Comparison of ENCODE assay signal across 27 cellular contexts in the genomic region with DNA sequence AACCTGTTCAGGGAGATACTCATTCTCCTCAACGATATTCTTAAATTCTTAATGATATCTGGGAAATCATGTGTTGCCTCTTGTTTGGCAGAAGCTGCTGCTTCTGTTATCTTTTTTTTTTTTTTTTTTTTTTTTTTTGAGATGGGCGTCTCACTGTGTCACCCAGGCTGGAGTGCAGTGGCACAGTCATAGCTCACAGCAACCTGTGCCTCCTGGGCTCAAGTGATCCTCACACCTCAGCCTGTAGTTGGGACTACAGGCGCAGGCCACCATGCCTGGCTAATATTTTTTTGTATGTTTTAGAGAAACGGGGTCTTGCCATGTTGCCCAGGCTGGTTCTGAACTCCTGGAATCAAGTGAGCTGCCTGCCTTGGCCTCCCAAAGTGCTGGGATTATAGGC. TPM values are rescaled to one million over a fixed set of nuclear protein-coding genes. Genes with fewer than 3 reads are reported as not detected.
DNase-seq lines count a peak whose midpoint lies in the region; ATAC-seq and TF ChIP-seq lines count a peak whose summit lies in the region.
"Had no signal": no experiment of that assay in that cellular context is flagged by ENCODE, and none has a peak within 500 bp of the region (broad histone marks: within the 10 kb centered on the region; RNA-seq: fewer than 3 reads in every experiment).

No MANE protein-coding gene starts in this region.

- H3K4me3 ChIP-seq in SK-N-SH (ENCODE audit: low read depth in 2 of 2, low read length in 1 of 2), result no peak overlapping the region; a peak in 1 of 4 replicates
- H3K4me3 ChIP-seq in psoas muscle, result no peak overlapping the region
- H3K4me3 ChIP-seq in BE2C (ENCODE audit: low read depth, low read length), result no peak overlapping the region
- no peak overlapping the region for H3K4me3 ChIP-seq in foreskin fibroblast (ENCODE audit: low read depth in 1 of 2, low read length in 2 of 2)
- H3K4me3 ChIP-seq: body of pancreas, Peyer's patch, prostate gland, SJCRH30, upper lobe of right lung had no signal

- peaks cover 21% of the 10 kb centered on the region for H3F3A ChIP-seq in SK-N-SH (replicated peaks; ENCODE audit: insufficient read depth)

- H3K4me3 Mint-ChIP-seq in activated CD4-positive, alpha-beta T cell treated with anti-CD3 and anti-CD28 coated beads for 36 hours, result no peak overlapping the region
- H3K4me3 Mint-ChIP-seq: activated naive CD8-positive, alpha-beta T cell treated with anti-CD3 and anti-CD28 coated beads, Interleukin-2, amount 50 U/mL, for 24 hours; nephron; T-helper 1 cell treated with Interleukin-12 subunit alpha and Interleukin-12 subunit beta and Interleukin-4 antibody, amounts not matched to agents 30 μg/mL and 1 μg/mL, for 36 hours had no signal

- H3K9ac ChIP-seq in SK-N-SH, result no peak overlapping the region

- TF ChIP-seq RAD21 in SK-N-SH (IDR thresholded peaks at IDR 0.05; ENCODE audit: low read length), result no peak

- H3K4me2 ChIP-seq in SK-N-SH, result peak overlapping the region; percentile 37; the same call in 1 of the 2 replicates

- TF ChIP-seq CTCF in SK-N-SH (IDR thresholded peaks at IDR 0.05) (no peak), foreskin keratinocyte (conservative IDR thresholded peaks at IDR 0.05) (no peak), psoas muscle (IDR thresholded peaks at IDR 0.05) (no peak), BE2C (IDR thresholded peaks at IDR 0.05; ENCODE audit: low read depth, low read length) (no peak), foreskin fibroblast (IDR thresholded peaks at IDR 0.05; ENCODE audit: low read depth, low read length) (no peak)

- H3K9me3 ChIP-seq in SK-N-SH (no peaks in the 10 kb centered on the region), psoas muscle (no peaks in the 10 kb centered on the region), BE2C (no peaks in the 10 kb centered on the region)
- H3K9me3 ChIP-seq: body of pancreas, Peyer's patch, prostate gland, SJCRH30, upper lobe of right lung had no signal

- ATAC-seq in activated CD4-positive, alpha-beta T cell treated with anti-CD3 and anti-CD28 coated beads for 36 hours, result peak; percentile 62
- ATAC-seq in foreskin keratinocyte, result peak; percentile 32
- peak in 3 of 4 donors; percentile 44 to 67 (median 45) for ATAC-seq in psoas muscle
- ATAC-seq: activated naive CD8-positive, alpha-beta T cell treated with anti-CD3 and anti-CD28 coated beads, Interleukin-2, amount 50 U/mL, for 24 hours; upper lobe of right lung had no signal

- peaks cover 100% of the 10 kb centered on the region for H3K79me2 ChIP-seq in SK-N-SH (ENCODE audit: insufficient read depth)

- H3K36me3 ChIP-seq in SK-N-SH (replicated peaks in 1 of 2; ENCODE audit: control insufficient read depth in 1 of 2, insufficient read depth in 2 of 2, low read length in 1 of 2), result peaks cover 0 to 3% of the 10 kb centered on the region in 2 experiments
- no peaks in the 10 kb centered on the region for H3K36me3 ChIP-seq in psoas muscle (ENCODE audit: insufficient read depth in 1 of 2, low read depth in 1 of 2)
- peaks cover 9% of the 10 kb centered on the region; the same call in 1 of the 2 replicates for H3K36me3 ChIP-seq in BE2C
- H3K36me3 ChIP-seq: Peyer's patch, prostate gland, upper lobe of right lung had no signal

- intact Hi-C loops in activated CD4-positive, alpha-beta T cell treated with anti-CD3 and anti-CD28 coated beads for 36 hours (cut with DNase I, micrococcal nuclease), result no loop called here
- intact Hi-C loops in psoas muscle (cut with DNase I), result loop anchor here in 1 of 2 donors (5.0 kb wide), 1 partner anchor 35 kb away; the partner anchor contains the start of gene SCAF8

- DNase-seq in activated CD4-positive, alpha-beta T cell treated with anti-CD3 and anti-CD28 coated beads for 36 hours, result peak; percentile 25
- DNase-seq in activated CD4-positive, alpha-beta T cell treated with anti-CD3 and anti-CD28 coated beads, Interleukin-2, amount 50 U/mL, for 4 hours, result no peak
- no peak for DNase-seq in SK-N-SH
- DNase-seq in foreskin keratinocyte, result no peak
- DNase-seq in psoas muscle, result no peak
- no peak for DNase-seq in BE2C
- no peak for DNase-seq in T-helper 9 cell
- DNase-seq in foreskin fibroblast, result no peak
- DNase-seq: activated CD4-positive, alpha-beta T cell treated with anti-CD3 and anti-CD28 coated beads, Interleukin-2, amount 50 U/mL, for 1 hour; activated CD8-positive, alpha-beta memory T cell treated with anti-CD3 and anti-CD28 coated beads, Interleukin-2, amount 50 U/mL, for 48 hours; activated effector memory CD4-positive, alpha-beta T cell treated with anti-CD3 and anti-CD28 coated beads, Interleukin-2, amount 50 U/mL, for 16 hours; activated naive CD8-positive, alpha-beta T cell treated with anti-CD3 and anti-CD28 coated beads, Interleukin-2, amount 50 U/mL, for 24 hours; AML-193; effector CD4-positive, alpha-beta T cell; GDM1; KBM-7; left cardiac atrium; NCI-H1436 treated with DMSO at 0.1 percent for 48 hours; NCI-H524 treated with DMSO at 0.1 percent for 48 hours; Peyer's patch; SJCRH30; upper lobe of right lung had no signal

- no peaks in the 10 kb centered on the region for H3K9me2 ChIP-seq in SK-N-SH

- H3K27ac ChIP-seq in SK-N-SH (ENCODE audit: low read depth in 2 of 2, low read length in 1 of 2) (peak overlapping the region; percentile 71 to 91; a peak in 3 of 4 replicates), foreskin keratinocyte (no peak overlapping the region), psoas muscle (peak overlapping the region; percentile 36)
- H3K27ac ChIP-seq: body of pancreas, Peyer's patch, prostate gland, SJCRH30, upper lobe of right lung, VCaP had no signal

- H3K4me1 ChIP-seq in SK-N-SH (ENCODE audit: control insufficient read depth in 1 of 2, insufficient read depth in 2 of 2, low read depth in 1 of 2, low read length in 1 of 2) (peaks cover 15 to 18% of the 10 kb centered on the region in 2 experiments), foreskin keratinocyte (peaks cover 6% of the 10 kb centered on the region), psoas muscle (peaks cover 59% of the 10 kb centered on the region), BE2C (peaks cover 8% of the 10 kb centered on the region)
- H3K4me1 ChIP-seq: SJCRH30 had no signal

- CTCF ChIA-PET in activated CD4-positive, alpha-beta T cell treated with anti-CD3 and anti-CD28 coated beads for 36 hours (lab: Charles Lee), result interaction anchor here (0.9 to 1.0 kb wide), 3 partner anchors 14 to 92 kb away, joined by 3 to 4 read pairs (median 3); no protein-coding TSS in a partner anchor
- CTCF ChIA-PET in SK-N-SH (lab: Yijun Ruan, JAX), result interaction anchor here (1.4 kb wide), 1 partner anchor 93 kb away, joined by 3 read pairs; no protein-coding TSS in a partner anchor

- H3K27me3 ChIP-seq in SK-N-SH (ENCODE audit: insufficient read depth), result no peaks in the 10 kb centered on the region
- H3K27me3 ChIP-seq in foreskin keratinocyte, result no peaks in the 10 kb centered on the region
- H3K27me3 ChIP-seq in psoas muscle (ENCODE audit: insufficient read depth in 3 of 3, low read length in 2 of 3), result no peaks in the 10 kb centered on the region
- no peaks in the 10 kb centered on the region for H3K27me3 ChIP-seq in BE2C
- H3K27me3 ChIP-seq: body of pancreas, Peyer's patch, SJCRH30, upper lobe of right lung had no signal

- no peak overlapping the region for H3K27ac Mint-ChIP-seq in activated CD4-positive, alpha-beta T cell treated with anti-CD3 and anti-CD28 coated beads for 36 hours
- H3K27ac Mint-ChIP-seq: activated naive CD8-positive, alpha-beta T cell treated with anti-CD3 and anti-CD28 coated beads, Interleukin-2, amount 50 U/mL, for 24 hours; T-helper 1 cell treated with Interleukin-12 subunit alpha and Interleukin-12 subunit beta and Interleukin-4 antibody, amounts not matched to agents 30 μg/mL and 1 μg/mL, for 36 hours had no signal

- no peaks in the 10 kb centered on the region for H3K27me3 Mint-ChIP-seq in activated CD4-positive, alpha-beta T cell treated with anti-CD3 and anti-CD28 coated beads for 36 hours
- H3K27me3 Mint-ChIP-seq: activated naive CD8-positive, alpha-beta T cell treated with anti-CD3 and anti-CD28 coated beads, Interleukin-2, amount 50 U/mL, for 24 hours had no signal

- POLR2A ChIA-PET in activated CD4-positive, alpha-beta T cell treated with anti-CD3 and anti-CD28 coated beads for 36 hours (lab: Charles Lee), result interaction anchor here (0.6 kb wide), 1 partner anchor 91 kb away, joined by 3 read pairs; no protein-coding TSS in a partner anchor
- POLR2A ChIA-PET in SK-N-SH (lab: Yijun Ruan, JAX), result no interaction called here

- H4K20me1 ChIP-seq in SK-N-SH (ENCODE audit: insufficient read depth), result peaks cover 99% of the 10 kb centered on the region

- H3K9me3 Mint-ChIP-seq in activated CD4-positive, alpha-beta T cell treated with anti-CD3 and anti-CD28 coated beads for 36 hours (ENCODE audit: low read depth), result no peaks in the 10 kb centered on the region
- H3K9me3 Mint-ChIP-seq: activated naive CD8-positive, alpha-beta T cell treated with anti-CD3 and anti-CD28 coated beads, Interleukin-2, amount 50 U/mL, for 24 hours; nephron had no signal

- no peak overlapping the region for H2AFZ ChIP-seq in SK-N-SH (ENCODE audit: low read depth)

- H3K36me3 Mint-ChIP-seq in activated CD4-positive, alpha-beta T cell treated with anti-CD3 and anti-CD28 coated beads for 36 hours (ENCODE audit: low read depth), result peaks cover 14% of the 10 kb centered on the region

- no peak for TF ChIP-seq EP300 in SK-N-SH (IDR thresholded peaks at IDR 0.05; ENCODE audit: borderline replicate concordance in 1 of 2, low read depth in 1 of 2, low read length in 1 of 2)

- H3K4me1 Mint-ChIP-seq in activated CD4-positive, alpha-beta T cell treated with anti-CD3 and anti-CD28 coated beads for 36 hours, result peaks cover 75% of the 10 kb centered on the region

- 79% methylated on average over 3 of the region's 4 CpGs for WGBS in SK-N-SH (ENCODE audit: low lambda C conversion rate)
- 55 to 78% (median 66%) methylated on average over 4 of the region's 4 CpGs for WGBS in psoas muscle, 3 donors

TF ChIP-seq in SK-N-SH, 30 proteins besides CTCF, POLR2A, EP300 and RAD21 (continues in another document):
- TF ChIP-seq JUND (IDR thresholded peaks at IDR 0.05) (no peak), RXRA (IDR thresholded peaks at IDR 0.05; ENCODE audit: borderline replicate concordance, low read depth) (no peak), FOSL2 (IDR thresholded peaks at IDR 0.05; ENCODE audit: borderline replicate concordance, low read depth) (no peak)

RNA-seq across cellular contexts. Expression of gene SCAF8, which starts 34.2 kb away (rescaled TPM):
- total RNA-seq in activated CD4-positive, alpha-beta T cell treated with anti-CD3 and anti-CD28 coated beads for 36 hours, result 10 to 100 TPM; 33.9 to 44.5 TPM
- 11.0 and 12.4 TPM in 2 replicates for polyA plus RNA-seq in SK-N-SH (2012; rRNA removed)
- polyA plus RNA-seq in SK-N-SH (2012; cell fraction: cytosol; rRNA removed), result 11.9 and 13.2 TPM in 2 replicates
- 12.2 and 20.8 TPM in 2 replicates for polyA plus RNA-seq in SK-N-SH (2012; cell fraction: nucleus; rRNA removed)
- total RNA-seq in foreskin keratinocyte, result 31.7 and 33.8 TPM in 2 replicates
- polyA plus RNA-seq in foreskin keratinocyte, result 6.2 and 7.1 TPM in 2 replicates
- 10 to 100 TPM; 40.1 to 49.0 (median 46.2) TPM for total RNA-seq in psoas muscle
- polyA plus RNA-seq in psoas muscle, result 10 to 100 TPM in 2 of 3 donors, 1 to 10 TPM in 1; 9.5 to 16.9 (median 10.5) TPM
- polyA plus RNA-seq in BE2C (2012; ENCODE audit: insufficient read depth, insufficient read length, low read depth), result 26.6 TPM
